1 cellular context compared by ENCODE assay signal in the genomic region with DNA sequence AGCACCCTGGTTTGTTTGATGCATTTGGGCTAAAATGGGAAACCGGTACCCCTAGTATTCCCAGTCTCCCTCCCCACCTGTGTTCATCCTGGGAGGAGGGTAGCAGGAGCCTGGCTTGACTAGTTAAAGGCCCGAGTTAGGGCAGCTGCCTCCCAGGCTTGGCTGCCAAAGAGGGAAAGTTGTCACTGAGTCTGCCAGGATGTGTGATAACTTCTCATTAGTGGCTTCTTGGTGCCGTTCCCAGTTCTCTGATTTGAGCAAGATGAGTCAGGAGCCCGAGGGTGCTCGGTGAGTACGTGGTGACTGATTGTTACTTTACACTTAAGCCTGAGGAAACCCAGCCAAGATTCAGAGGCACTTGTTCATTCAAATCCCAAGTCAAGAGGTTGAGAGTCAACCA.
TF ChIP-seq lines count a peak whose summit lies in the region.

No MANE protein-coding gene starts in this region.

TF ChIP-seq in HCT116, 20 proteins besides CTCF, POLR2A, EP300 and RAD21 (continued from another document):
- TF ChIP-seq, protein P1, sequence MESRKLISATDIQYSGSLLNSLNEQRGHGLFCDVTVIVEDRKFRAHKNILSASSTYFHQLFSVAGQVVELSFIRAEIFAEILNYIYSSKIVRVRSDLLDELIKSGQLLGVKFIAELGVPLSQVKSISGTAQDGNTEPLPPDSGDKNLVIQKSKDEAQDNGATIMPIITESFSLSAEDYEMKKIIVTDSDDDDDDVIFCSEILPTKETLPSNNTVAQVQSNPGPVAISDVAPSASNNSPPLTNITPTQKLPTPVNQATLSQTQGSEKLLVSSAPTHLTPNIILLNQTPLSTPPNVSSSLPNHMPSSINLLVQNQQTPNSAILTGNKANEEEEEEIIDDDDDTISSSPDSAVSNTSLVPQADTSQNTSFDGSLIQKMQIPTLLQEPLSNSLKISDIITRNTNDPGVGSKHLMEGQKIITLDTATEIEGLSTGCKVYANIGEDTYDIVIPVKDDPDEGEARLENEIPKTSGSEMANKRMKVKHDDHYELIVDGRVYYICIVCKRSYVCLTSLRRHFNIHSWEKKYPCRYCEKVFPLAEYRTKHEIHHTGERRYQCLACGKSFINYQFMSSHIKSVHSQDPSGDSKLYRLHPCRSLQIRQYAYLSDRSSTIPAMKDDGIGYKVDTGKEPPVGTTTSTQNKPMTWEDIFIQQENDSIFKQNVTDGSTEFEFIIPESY (IDR thresholded peaks at IDR 0.05; ENCODE audit: extremely low read depth, insufficient replicate concordance, low read length), result peak; percentile 26
- TF ChIP-seq EGR1 (IDR thresholded peaks at IDR 0.05; ENCODE audit: low read depth), result no peak
- peak; percentile 19 for TF ChIP-seq TCF7L2 (IDR thresholded peaks at IDR 0.05; ENCODE audit: borderline replicate concordance, extremely low read depth, insufficient read depth, insufficient read length)
- peak; percentile 81 for TF ChIP-seq CBX3 (IDR thresholded peaks at IDR 0.05; ENCODE audit: low read depth)
- peak; percentile 39 for TF ChIP-seq YY1 (IDR thresholded peaks at IDR 0.05; ENCODE audit: extremely low read depth, insufficient replicate concordance, low read depth, low read length)
- TF ChIP-seq FOSL1 (IDR thresholded peaks at IDR 0.05; ENCODE audit: low read depth), result peak; percentile 90
- peak; percentile 86 for TF ChIP-seq SP1 (IDR thresholded peaks at IDR 0.05; ENCODE audit: low read depth)
- TF ChIP-seq POLR2AphosphoS5 (IDR thresholded peaks at IDR 0.05; ENCODE audit: low read depth, low read length), result peak; percentile 38; the same call in 1 of the 2 replicates
- TF ChIP-seq SRF (IDR thresholded peaks at IDR 0.05; ENCODE audit: low read depth), result peak; percentile 58; the same call in 1 of the 2 replicates
- peak; percentile 88 for TF ChIP-seq JUND (IDR thresholded peaks at IDR 0.05)
- TF ChIP-seq EZH2phosphoT487 (IDR thresholded peaks at IDR 0.05; ENCODE audit: borderline replicate concordance), result no peak
- TF ChIP-seq, protein P2, sequence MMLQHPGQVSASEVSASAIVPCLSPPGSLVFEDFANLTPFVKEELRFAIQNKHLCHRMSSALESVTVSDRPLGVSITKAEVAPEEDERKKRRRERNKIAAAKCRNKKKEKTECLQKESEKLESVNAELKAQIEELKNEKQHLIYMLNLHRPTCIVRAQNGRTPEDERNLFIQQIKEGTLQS (IDR thresholded peaks at IDR 0.05), result no peak
- TF ChIP-seq, protein P3, sequence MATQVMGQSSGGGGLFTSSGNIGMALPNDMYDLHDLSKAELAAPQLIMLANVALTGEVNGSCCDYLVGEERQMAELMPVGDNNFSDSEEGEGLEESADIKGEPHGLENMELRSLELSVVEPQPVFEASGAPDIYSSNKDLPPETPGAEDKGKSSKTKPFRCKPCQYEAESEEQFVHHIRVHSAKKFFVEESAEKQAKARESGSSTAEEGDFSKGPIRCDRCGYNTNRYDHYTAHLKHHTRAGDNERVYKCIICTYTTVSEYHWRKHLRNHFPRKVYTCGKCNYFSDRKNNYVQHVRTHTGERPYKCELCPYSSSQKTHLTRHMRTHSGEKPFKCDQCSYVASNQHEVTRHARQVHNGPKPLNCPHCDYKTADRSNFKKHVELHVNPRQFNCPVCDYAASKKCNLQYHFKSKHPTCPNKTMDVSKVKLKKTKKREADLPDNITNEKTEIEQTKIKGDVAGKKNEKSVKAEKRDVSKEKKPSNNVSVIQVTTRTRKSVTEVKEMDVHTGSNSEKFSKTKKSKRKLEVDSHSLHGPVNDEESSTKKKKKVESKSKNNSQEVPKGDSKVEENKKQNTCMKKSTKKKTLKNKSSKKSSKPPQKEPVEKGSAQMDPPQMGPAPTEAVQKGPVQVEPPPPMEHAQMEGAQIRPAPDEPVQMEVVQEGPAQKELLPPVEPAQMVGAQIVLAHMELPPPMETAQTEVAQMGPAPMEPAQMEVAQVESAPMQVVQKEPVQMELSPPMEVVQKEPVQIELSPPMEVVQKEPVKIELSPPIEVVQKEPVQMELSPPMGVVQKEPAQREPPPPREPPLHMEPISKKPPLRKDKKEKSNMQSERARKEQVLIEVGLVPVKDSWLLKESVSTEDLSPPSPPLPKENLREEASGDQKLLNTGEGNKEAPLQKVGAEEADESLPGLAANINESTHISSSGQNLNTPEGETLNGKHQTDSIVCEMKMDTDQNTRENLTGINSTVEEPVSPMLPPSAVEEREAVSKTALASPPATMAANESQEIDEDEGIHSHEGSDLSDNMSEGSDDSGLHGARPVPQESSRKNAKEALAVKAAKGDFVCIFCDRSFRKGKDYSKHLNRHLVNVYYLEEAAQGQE (IDR thresholded peaks at IDR 0.05; ENCODE audit: low read depth), result no peak
